ENCODE assay signal across 1 cellular context in the genomic region with DNA sequence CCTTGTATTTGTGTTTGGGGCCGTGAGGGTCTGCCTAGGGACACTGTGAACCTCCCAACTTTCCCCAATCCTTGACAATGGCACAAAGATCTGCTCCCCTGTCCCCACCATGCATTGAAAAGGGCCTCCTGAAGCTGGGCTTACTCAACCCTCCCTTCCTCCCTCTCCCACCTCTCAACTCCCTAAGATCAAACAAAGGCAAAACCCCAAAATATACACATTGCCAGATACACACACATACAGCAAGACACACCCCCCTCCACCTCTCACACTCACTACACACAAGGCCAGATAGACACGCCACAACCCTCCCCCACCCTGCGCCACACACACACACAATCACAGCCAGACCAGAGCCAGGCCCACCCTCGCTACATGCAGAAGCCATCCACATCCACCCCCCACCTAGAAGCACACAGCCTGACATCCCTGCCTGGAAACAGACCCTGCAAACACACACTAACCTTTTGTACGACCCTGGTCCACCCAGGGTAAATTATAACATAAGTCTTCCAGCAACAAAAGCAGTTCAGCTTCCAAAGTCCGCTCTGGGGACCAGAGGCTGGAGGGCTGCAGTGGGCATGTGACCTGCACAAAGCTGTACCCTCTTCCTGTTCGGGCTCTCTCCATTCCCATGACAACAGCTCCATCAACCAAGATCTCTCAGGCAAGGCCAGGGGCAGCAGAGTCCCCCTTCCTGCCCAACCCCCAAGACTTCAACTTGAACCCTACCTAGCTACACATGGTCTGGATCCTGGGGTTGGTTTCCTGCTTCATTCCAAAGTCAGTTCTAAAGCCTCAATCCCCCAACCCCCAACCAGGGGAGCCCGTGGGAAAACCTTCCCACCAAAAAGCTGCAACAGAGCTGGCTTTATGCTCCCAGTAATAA.
TF ChIP-seq lines count a peak whose summit lies in the region.

No MANE protein-coding gene starts in this region.

TF ChIP-seq in HepG2, 621 proteins besides CTCF, POLR2A, EP300 and RAD21 (continued from another document and continues in another):
- TF ChIP-seq, protein P1, sequence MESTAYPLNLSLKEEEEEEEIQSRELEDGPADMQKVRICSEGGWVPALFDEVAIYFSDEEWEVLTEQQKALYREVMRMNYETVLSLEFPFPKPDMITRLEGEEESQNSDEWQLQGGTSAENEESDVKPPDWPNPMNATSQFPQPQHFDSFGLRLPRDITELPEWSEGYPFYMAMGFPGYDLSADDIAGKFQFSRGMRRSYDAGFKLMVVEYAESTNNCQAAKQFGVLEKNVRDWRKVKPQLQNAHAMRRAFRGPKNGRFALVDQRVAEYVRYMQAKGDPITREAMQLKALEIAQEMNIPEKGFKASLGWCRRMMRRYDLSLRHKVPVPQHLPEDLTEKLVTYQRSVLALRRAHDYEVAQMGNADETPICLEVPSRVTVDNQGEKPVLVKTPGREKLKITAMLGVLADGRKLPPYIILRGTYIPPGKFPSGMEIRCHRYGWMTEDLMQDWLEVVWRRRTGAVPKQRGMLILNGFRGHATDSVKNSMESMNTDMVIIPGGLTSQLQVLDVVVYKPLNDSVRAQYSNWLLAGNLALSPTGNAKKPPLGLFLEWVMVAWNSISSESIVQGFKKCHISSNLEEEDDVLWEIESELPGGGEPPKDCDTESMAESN (CRISPR knock-in tag; conservative IDR thresholded peaks at IDR 0.05), result no peak
- TF ChIP-seq, protein P2, sequence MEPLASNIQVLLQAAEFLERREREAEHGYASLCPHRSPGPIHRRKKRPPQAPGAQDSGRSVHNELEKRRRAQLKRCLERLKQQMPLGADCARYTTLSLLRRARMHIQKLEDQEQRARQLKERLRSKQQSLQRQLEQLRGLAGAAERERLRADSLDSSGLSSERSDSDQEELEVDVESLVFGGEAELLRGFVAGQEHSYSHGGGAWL (CRISPR knock-in tag; IDR thresholded peaks at IDR 0.05), result no peak
- TF ChIP-seq KDM5A (IDR thresholded peaks at IDR 0.05; ENCODE audit: borderline replicate concordance, low read length), result no peak; the same call in 1 of the 2 replicates
- no peak for TF ChIP-seq ZNF546 (CRISPR knock-in tag; conservative IDR thresholded peaks at IDR 0.05)
- TF ChIP-seq KLF16 (CRISPR knock-in tag; IDR thresholded peaks at IDR 0.05), result peak in 1 of 2 experiments; percentile 92; a peak in 2 of 4 replicates
- TF ChIP-seq, protein P3, sequence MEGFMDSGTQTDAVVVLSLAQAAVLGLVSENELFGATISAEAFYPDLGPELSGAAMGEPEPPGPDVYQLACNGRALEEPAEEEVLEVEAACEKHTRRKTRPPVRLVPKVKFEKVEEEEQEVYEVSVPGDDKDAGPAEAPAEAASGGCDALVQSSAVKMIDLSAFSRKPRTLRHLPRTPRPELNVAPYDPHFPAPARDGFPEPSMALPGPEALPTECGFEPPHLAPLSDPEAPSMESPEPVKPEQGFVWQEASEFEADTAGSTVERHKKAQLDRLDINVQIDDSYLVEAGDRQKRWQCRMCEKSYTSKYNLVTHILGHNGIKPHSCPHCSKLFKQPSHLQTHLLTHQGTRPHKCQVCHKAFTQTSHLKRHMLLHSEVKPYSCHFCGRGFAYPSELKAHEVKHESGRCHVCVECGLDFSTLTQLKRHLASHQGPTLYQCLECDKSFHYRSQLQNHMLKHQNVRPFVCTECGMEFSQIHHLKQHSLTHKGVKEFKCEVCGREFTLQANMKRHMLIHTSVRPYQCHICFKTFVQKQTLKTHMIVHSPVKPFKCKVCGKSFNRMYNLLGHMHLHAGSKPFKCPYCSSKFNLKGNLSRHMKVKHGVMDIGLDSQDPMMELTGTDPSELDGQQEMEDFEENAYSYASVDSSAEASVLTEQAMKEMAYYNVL (CRISPR knock-in tag; IDR thresholded peaks at IDR 0.05; ENCODE audit: borderline replicate concordance), result no peak
- no peak; the same call in 1 of the 2 replicates for TF ChIP-seq LCORL (IDR thresholded peaks at IDR 0.05)
- TF ChIP-seq LCORL (CRISPR knock-in tag; IDR thresholded peaks at IDR 0.05), result peak; percentile 91
- no peak for TF ChIP-seq ATF7 (IDR thresholded peaks at IDR 0.05)
- no peak for TF ChIP-seq ATF7 (CRISPR knock-in tag; IDR thresholded peaks at IDR 0.05)
- 0 out of 2 replicates have a peak, but pooled peaks have one; percentile 26 for TF ChIP-seq ETV6 (CRISPR knock-in tag; conservative IDR thresholded peaks at IDR 0.05)
- TF ChIP-seq, protein P4, sequence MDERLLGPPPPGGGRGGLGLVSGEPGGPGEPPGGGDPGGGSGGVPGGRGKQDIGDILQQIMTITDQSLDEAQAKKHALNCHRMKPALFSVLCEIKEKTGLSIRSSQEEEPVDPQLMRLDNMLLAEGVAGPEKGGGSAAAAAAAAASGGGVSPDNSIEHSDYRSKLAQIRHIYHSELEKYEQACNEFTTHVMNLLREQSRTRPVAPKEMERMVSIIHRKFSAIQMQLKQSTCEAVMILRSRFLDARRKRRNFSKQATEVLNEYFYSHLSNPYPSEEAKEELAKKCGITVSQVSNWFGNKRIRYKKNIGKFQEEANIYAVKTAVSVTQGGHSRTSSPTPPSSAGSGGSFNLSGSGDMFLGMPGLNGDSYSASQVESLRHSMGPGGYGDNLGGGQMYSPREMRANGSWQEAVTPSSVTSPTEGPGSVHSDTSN (CRISPR knock-in tag; IDR thresholded peaks at IDR 0.05), result no peak
- TF ChIP-seq ZNF558 (CRISPR knock-in tag; IDR thresholded peaks at IDR 0.05; ENCODE audit: borderline replicate concordance), result no peak
- TF ChIP-seq SMYD3 (CRISPR knock-in tag; IDR thresholded peaks at IDR 0.05), result no peak
- TF ChIP-seq SP2 (CRISPR knock-in tag; IDR thresholded peaks at IDR 0.05), result no peak
- TF ChIP-seq RERE (CRISPR knock-in tag; IDR thresholded peaks at IDR 0.05; ENCODE audit: low read depth), result no peak
- TF ChIP-seq ZNF713 (CRISPR knock-in tag; IDR thresholded peaks at IDR 0.05), result no peak
- TF ChIP-seq KLF15 (CRISPR knock-in tag; IDR thresholded peaks at IDR 0.05; ENCODE audit: borderline replicate concordance), result no peak
- no peak for TF ChIP-seq ZNF432 (CRISPR knock-in tag; IDR thresholded peaks at IDR 0.05; ENCODE audit: borderline replicate concordance)
- TF ChIP-seq, protein P5, sequence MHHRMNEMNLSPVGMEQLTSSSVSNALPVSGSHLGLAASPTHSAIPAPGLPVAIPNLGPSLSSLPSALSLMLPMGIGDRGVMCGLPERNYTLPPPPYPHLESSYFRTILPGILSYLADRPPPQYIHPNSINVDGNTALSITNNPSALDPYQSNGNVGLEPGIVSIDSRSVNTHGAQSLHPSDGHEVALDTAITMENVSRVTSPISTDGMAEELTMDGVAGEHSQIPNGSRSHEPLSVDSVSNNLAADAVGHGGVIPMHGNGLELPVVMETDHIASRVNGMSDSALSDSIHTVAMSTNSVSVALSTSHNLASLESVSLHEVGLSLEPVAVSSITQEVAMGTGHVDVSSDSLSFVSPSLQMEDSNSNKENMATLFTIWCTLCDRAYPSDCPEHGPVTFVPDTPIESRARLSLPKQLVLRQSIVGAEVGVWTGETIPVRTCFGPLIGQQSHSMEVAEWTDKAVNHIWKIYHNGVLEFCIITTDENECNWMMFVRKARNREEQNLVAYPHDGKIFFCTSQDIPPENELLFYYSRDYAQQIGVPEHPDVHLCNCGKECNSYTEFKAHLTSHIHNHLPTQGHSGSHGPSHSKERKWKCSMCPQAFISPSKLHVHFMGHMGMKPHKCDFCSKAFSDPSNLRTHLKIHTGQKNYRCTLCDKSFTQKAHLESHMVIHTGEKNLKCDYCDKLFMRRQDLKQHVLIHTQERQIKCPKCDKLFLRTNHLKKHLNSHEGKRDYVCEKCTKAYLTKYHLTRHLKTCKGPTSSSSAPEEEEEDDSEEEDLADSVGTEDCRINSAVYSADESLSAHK (CRISPR knock-in tag; IDR thresholded peaks at IDR 0.05; ENCODE audit: borderline replicate concordance), result no peak
- no peak for TF ChIP-seq EZH2 (conservative IDR thresholded peaks at IDR 0.05; ENCODE audit: low read depth, low read length)
- no peak for TF ChIP-seq ETS1 (CRISPR knock-in tag; IDR thresholded peaks at IDR 0.05)
- no peak for TF ChIP-seq ZNF564 (CRISPR knock-in tag; IDR thresholded peaks at IDR 0.05)
- TF ChIP-seq ZBTB38 (CRISPR knock-in tag; IDR thresholded peaks at IDR 0.05), result peak; percentile 44; the same call in 1 of the 2 replicates
- TF ChIP-seq ZSCAN29 (CRISPR knock-in tag; conservative IDR thresholded peaks at IDR 0.05), result peak; percentile 80; the same call in 1 of the 2 replicates
- TF ChIP-seq BORCS8-MEF2B (CRISPR knock-in tag; IDR thresholded peaks at IDR 0.05), result no peak
- TF ChIP-seq FOSL2 (CRISPR knock-in tag; IDR thresholded peaks at IDR 0.05), result peak; percentile 4; the same call in 1 of the 2 replicates
- TF ChIP-seq CBFB (CRISPR knock-in tag; IDR thresholded peaks at IDR 0.05), result peak; percentile 50; the same call in 1 of the 2 replicates
- TF ChIP-seq, protein P6, sequence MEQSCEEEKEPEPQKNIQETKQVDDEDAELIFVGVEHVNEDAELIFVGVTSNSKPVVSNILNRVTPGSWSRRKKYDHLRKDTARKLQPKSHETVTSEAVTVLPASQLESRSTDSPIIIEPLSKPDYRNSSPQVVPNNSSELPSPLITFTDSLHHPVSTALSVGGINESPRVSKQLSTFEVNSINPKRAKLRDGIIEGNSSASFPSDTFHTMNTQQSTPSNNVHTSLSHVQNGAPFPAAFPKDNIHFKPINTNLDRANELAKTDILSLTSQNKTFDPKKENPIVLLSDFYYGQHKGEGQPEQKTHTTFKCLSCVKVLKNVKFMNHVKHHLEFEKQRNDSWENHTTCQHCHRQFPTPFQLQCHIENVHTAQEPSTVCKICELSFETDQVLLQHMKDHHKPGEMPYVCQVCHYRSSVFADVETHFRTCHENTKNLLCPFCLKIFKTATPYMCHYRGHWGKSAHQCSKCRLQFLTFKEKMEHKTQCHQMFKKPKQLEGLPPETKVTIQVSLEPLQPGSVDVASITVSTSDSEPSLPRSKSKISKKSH (CRISPR knock-in tag; IDR thresholded peaks at IDR 0.05; ENCODE audit: borderline replicate concordance), result no peak
- TF ChIP-seq ZSCAN22 (CRISPR knock-in tag; IDR thresholded peaks at IDR 0.05), result no peak
- peak; percentile 62; the same call in 1 of the 2 replicates for TF ChIP-seq ZNF709 (CRISPR knock-in tag; IDR thresholded peaks at IDR 0.05)
- peak; percentile 9 to 62; a peak in 3 of 4 replicates for TF ChIP-seq HMGXB4 (CRISPR knock-in tag; IDR thresholded peaks at IDR 0.05; ENCODE audit: borderline replicate concordance in 1 of 2, low read depth in 1 of 2)
- no peak for TF ChIP-seq ZNF782 (CRISPR knock-in tag; IDR thresholded peaks at IDR 0.05; ENCODE audit: borderline replicate concordance)
- no peak for TF ChIP-seq ZZZ3 (CRISPR knock-in tag; IDR thresholded peaks at IDR 0.05; ENCODE audit: borderline replicate concordance)
- TF ChIP-seq FOXM1 (CRISPR knock-in tag; IDR thresholded peaks at IDR 0.05), result no peak
